In the genomic region with DNA sequence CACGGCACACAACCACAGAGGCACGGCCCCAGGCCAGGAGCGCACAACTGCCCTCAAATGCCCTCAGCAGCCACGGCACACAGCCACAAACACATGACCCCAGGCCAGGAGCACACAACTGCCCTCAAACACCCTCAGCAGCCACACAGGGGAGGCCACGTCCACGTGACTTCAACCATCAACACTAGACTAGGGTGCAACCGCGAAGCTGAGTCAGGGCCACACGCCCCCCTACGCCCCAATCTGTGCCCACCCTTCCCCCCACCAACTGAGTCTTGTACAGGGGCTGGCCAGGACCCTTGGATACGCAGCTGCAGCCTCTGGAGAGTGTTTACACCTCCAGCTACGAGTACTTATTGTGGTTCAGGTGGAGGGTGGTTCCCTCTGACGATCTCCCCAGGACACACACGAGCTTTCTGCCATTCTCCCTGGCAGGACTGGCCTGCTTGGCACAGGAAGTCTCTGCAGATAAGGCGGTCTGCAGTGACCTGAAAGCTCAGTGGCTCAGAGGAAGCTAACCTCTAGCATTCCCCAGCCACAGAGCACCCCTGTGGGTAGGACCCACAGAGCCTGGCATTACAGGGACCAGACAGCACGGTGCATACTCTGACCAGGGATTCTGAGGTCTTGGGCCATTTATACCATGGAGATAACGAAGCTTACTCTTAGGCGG, we compare ENCODE assay signal across 14 cellular contexts. TPM values are rescaled to one million over a fixed set of nuclear protein-coding genes. Genes with fewer than 3 reads are reported as not detected.
DNase-seq lines count a peak whose midpoint lies in the region; ATAC-seq and TF ChIP-seq lines count a peak whose summit lies in the region.
"Had no signal": no experiment of that assay in that cellular context is flagged by ENCODE, and none has a peak within 500 bp of the region (broad histone marks: within the 10 kb centered on the region; RNA-seq: fewer than 3 reads in every experiment).

No MANE protein-coding gene starts in this region.

- H3K4me1 ChIP-seq in GM23338 (ENCODE audit: insufficient read depth) (peaks cover 11% of the 10 kb centered on the region), mesenchymal stem cell (ENCODE audit: control insufficient read depth, insufficient read depth, low read depth, low read length) (peaks cover 44% of the 10 kb centered on the region), HAP-1 (peaks cover 8% of the 10 kb centered on the region)

- no peak overlapping the region; the same call in 2 of the 3 replicates for H3K4me3 Mint-ChIP-seq in GM23338
- no peak overlapping the region for H3K4me3 Mint-ChIP-seq in chondrocyte (ENCODE audit: unreplicated experiment)
- H3K4me3 Mint-ChIP-seq: stimulated activated memory B cell treated with anti-CD40 and anti-IgM and Interleukin-4, amounts not matched to agents 10 μg/mL and 1 μg/mL and 100 μg/mL, for 72 hours had no signal

- H3K36me3 Mint-ChIP-seq in GM23338 (ENCODE audit: low read depth) = peaks cover 7% of the 10 kb centered on the region
- no peaks in the 10 kb centered on the region for H3K36me3 Mint-ChIP-seq in chondrocyte (ENCODE audit: low read depth)
- H3K36me3 Mint-ChIP-seq: stimulated activated memory B cell treated with anti-CD40 and anti-IgM and Interleukin-4, amounts not matched to agents 10 μg/mL and 1 μg/mL and 100 μg/mL, for 72 hours had no signal

- no peak for ATAC-seq in GM23338
- no peak for ATAC-seq in GM19328 (IDR thresholded peaks at IDR 0.05; ENCODE audit: unreplicated experiment)
- ATAC-seq: stimulated activated memory B cell treated with anti-CD40 and anti-IgM and Interleukin-4, amounts not matched to agents 10 μg/mL and 1 μg/mL and 100 μg/mL, for 72 hours had no signal

- no peak overlapping the region for H3K9ac ChIP-seq in mesenchymal stem cell (ENCODE audit: low read length)

- H3K36me3 ChIP-seq in GM23338 (ENCODE audit: insufficient read depth) (no peaks in the 10 kb centered on the region), mesenchymal stem cell (ENCODE audit: control insufficient read depth in 1 of 2, insufficient read depth in 2 of 2, low read depth in 1 of 2, low read length in 2 of 2) (peaks cover 0 to 4% of the 10 kb centered on the region in 2 experiments), HAP-1 (replicated peaks) (no peaks in the 10 kb centered on the region)

- peak overlapping the region in 1 of 2 experiments; percentile 25 for H3K4ac ChIP-seq in mesenchymal stem cell (ENCODE audit: low read depth in 1 of 2, low read length in 2 of 2)

- H2BK15ac ChIP-seq in mesenchymal stem cell (ENCODE audit: low read depth, poor library complexity, severe bottlenecking) = no peak overlapping the region

- H3K18ac ChIP-seq in mesenchymal stem cell (ENCODE audit: low read depth in 1 of 2, low read length in 2 of 2) = peak overlapping the region in 1 of 2 experiments; percentile 58

- peak overlapping the region in 1 of 2 experiments; percentile 33 for H2BK12ac ChIP-seq in mesenchymal stem cell (ENCODE audit: low read length in 2 of 2)

- TF ChIP-seq CTCF in 22Rv1 (IDR thresholded peaks at IDR 0.05) (no peak), GM23338 (conservative IDR thresholded peaks at IDR 0.05; ENCODE audit: low read depth in 2 of 2) (no peak), chondrocyte (IDR thresholded peaks at IDR 0.05) (no peak)

- peaks cover 3% of the 10 kb centered on the region; the same call in 1 of the 2 replicates for H4K20me1 ChIP-seq in GM23338 (replicated peaks; ENCODE audit: insufficient read depth)

- H3F3A ChIP-seq in GM23338 (replicated peaks; ENCODE audit: low read depth) = peaks cover 6% of the 10 kb centered on the region; the same call in 1 of the 2 replicates

- no peak overlapping the region for H2AK5ac ChIP-seq in mesenchymal stem cell (ENCODE audit: low read length, severe bottlenecking)

- H3K4me2 ChIP-seq in GM23338 = no peak overlapping the region
- H3K4me2 ChIP-seq in mesenchymal stem cell (ENCODE audit: low read length, poor library complexity, severe bottlenecking) = no peak overlapping the region

- H2AFZ ChIP-seq in GM23338 (no peak overlapping the region), mesenchymal stem cell (ENCODE audit: low read depth, low read length) (no peak overlapping the region)

- no peak overlapping the region for H2BK5ac ChIP-seq in mesenchymal stem cell (ENCODE audit: low read depth, low read length, poor library complexity, severe bottlenecking)

- H4K91ac ChIP-seq in mesenchymal stem cell (ENCODE audit: low read length) = peak overlapping the region; percentile 1

- H3K27me3 ChIP-seq in GM23338 (ENCODE audit: insufficient read depth) (no peaks in the 10 kb centered on the region), mesenchymal stem cell (ENCODE audit: control insufficient read depth in 1 of 2, insufficient read depth in 1 of 2, low read length in 2 of 2) (no peaks in the 10 kb centered on the region), HAP-1 (ENCODE audit: low read depth) (no peaks in the 10 kb centered on the region)

- DNase-seq in GM23338 (ENCODE audit: low spot score) (no peak), chondrocyte (ENCODE audit: low spot score) (peak; percentile 78), mesenchymal stem cell (no peak), NCI-H2227 (lab: John Stamatoyannopoulos, UW; ENCODE audit: unreplicated experiment) (no peak), HAP-1 (ENCODE audit: low spot score in 2 of 2) (no peak), NCI-H2081 treated with DMSO at 0.1 percent for 48 hours (lab: John Stamatoyannopoulos, UW) (no peak)
- DNase-seq: activated naive CD4-positive, alpha-beta T cell; cerebellar nuclear complex; EL; NCI-H2227 treated with DMSO at 0.1 percent for 48 hours; stimulated activated CD4-positive, alpha-beta T cell treated with anti-CD3 and anti-CD28 coated beads, Interleukin-1b, Interleukin-23, amount 100 ng/mL, for 48 hours had no signal

- peak overlapping the region in 1 of 2 experiments; percentile 19 for H3K14ac ChIP-seq in mesenchymal stem cell (ENCODE audit: low read length in 2 of 2)

- H3K27me3 Mint-ChIP-seq in GM23338 (ENCODE audit: insufficient read depth, low read depth, poor library complexity) = peaks cover 3% of the 10 kb centered on the region
- H3K27me3 Mint-ChIP-seq in chondrocyte (ENCODE audit: low read depth) = no peaks in the 10 kb centered on the region
- H3K27me3 Mint-ChIP-seq: stimulated activated memory B cell treated with anti-CD40 and anti-IgM and Interleukin-4, amounts not matched to agents 10 μg/mL and 1 μg/mL and 100 μg/mL, for 72 hours had no signal

- H3K79me2 ChIP-seq in GM23338 (replicated peaks; ENCODE audit: insufficient read depth) = peaks cover 27% of the 10 kb centered on the region

- WGBS in mesenchymal stem cell = 88% methylated on average over 18 of the region's 18 CpGs

- H3K4me3 ChIP-seq in GM23338 (no peak overlapping the region), mesenchymal stem cell (ENCODE audit: insufficient read depth in 1 of 2, low read depth in 1 of 2, low read length in 2 of 2) (no peak overlapping the region), HAP-1 (no peak overlapping the region)

- peak overlapping the region; percentile 92; the same call in 1 of the 2 replicates for H3K27ac ChIP-seq in 22Rv1
- H3K27ac ChIP-seq in GM23338 (ENCODE audit: low read depth) = no peak overlapping the region
- no peak overlapping the region for H3K27ac ChIP-seq in mesenchymal stem cell (ENCODE audit: low read length, poor library complexity, severe bottlenecking)

- peaks cover 19% of the 10 kb centered on the region for H3K79me1 ChIP-seq in mesenchymal stem cell (replicated peaks; ENCODE audit: low read length, poor library complexity, severe bottlenecking)

- no peak overlapping the region for H2BK120ac ChIP-seq in mesenchymal stem cell (ENCODE audit: low read depth, low read length)

- H3K4me1 Mint-ChIP-seq in GM23338 (peaks cover 37% of the 10 kb centered on the region), chondrocyte (ENCODE audit: low read depth) (peaks cover 33% of the 10 kb centered on the region)

- H3K9me3 ChIP-seq in mesenchymal stem cell (ENCODE audit: control insufficient read depth, low read length) (no peaks in the 10 kb centered on the region), HAP-1 (no peaks in the 10 kb centered on the region)

- in situ Hi-C loops in HAP-1 (cut with MboI; ENCODE audit: low sequenced_read_pairs) = no loop called here

- H3K9me2 ChIP-seq in GM23338 (ENCODE audit: insufficient read depth) = no peaks in the 10 kb centered on the region

- no peak overlapping the region for H4K8ac ChIP-seq in mesenchymal stem cell (ENCODE audit: low read length)

- H3K23ac ChIP-seq in mesenchymal stem cell (ENCODE audit: low read length in 2 of 2) = no peak overlapping the region

- H3K27ac Mint-ChIP-seq in GM23338 (peak overlapping the region; percentile 50), chondrocyte (ENCODE audit: unreplicated experiment) (no peak overlapping the region)
- H3K27ac Mint-ChIP-seq: stimulated activated memory B cell treated with anti-CD40 and anti-IgM and Interleukin-4, amounts not matched to agents 10 μg/mL and 1 μg/mL and 100 μg/mL, for 72 hours had no signal

- H3K9me3 Mint-ChIP-seq in GM23338 (peaks cover 9% of the 10 kb centered on the region), chondrocyte (ENCODE audit: low read depth) (no peaks in the 10 kb centered on the region)
- H3K9me3 Mint-ChIP-seq: stimulated activated memory B cell treated with anti-CD40 and anti-IgM and Interleukin-4, amounts not matched to agents 10 μg/mL and 1 μg/mL and 100 μg/mL, for 72 hours had no signal

TF ChIP-seq in GM23338, 12 proteins besides CTCF, POLR2A, EP300 and RAD21 (continues in another document):
- TF ChIP-seq JUNB (IDR thresholded peaks at IDR 0.05; ENCODE audit: unreplicated experiment) (no peak), ZNF114 (CRISPR knock-in tag; IDR thresholded peaks at IDR 0.05) (no peak)

RNA-seq across cellular contexts. Expression of gene GPR146, which starts 2.0 kb away (rescaled TPM):
- 0.16 and 0.28 TPM in 2 replicates for total RNA-seq in GM23338 (2014; rRNA removed; shearing (Covaris generic))
- 0.37 TPM in 1 of 2 replicates, not detected in the other for polyA plus RNA-seq in GM23338 (2016; fragmentation: Nextera tagmentation; extraction: Ambion mirVana)
- total RNA-seq in chondrocyte = 1.4 to 4.4 TPM (median 3.8 TPM) in 3 replicates
- 0.36 TPM for polyA plus RNA-seq in mesenchymal stem cell (2013, experiment 1 of 2)
- polyA plus RNA-seq in mesenchymal stem cell (2013, experiment 2 of 2) = 0.40 TPM

RNA-seq across cellular contexts. Expression of gene GPER1, which starts 45.6 kb away (rescaled TPM):
- total RNA-seq in GM23338 (2014; rRNA removed; shearing (Covaris generic)) = 2.8 TPM in 1 of 2 replicates, not detected in the other
- polyA plus RNA-seq in GM23338 (2016; fragmentation: Nextera tagmentation; extraction: Ambion mirVana) = 0.42 and 0.89 TPM in 2 replicates
- 5.7 to 9.9 TPM (median 9.5 TPM) in 3 replicates for total RNA-seq in chondrocyte
- 3.9 TPM for polyA plus RNA-seq in mesenchymal stem cell (2013, experiment 1 of 2)
- 4.0 TPM for polyA plus RNA-seq in mesenchymal stem cell (2013, experiment 2 of 2)

RNA-seq across cellular contexts. Expression of gene CYP2W1, which starts 59.3 kb away (rescaled TPM):
- not detected in 2 replicates for total RNA-seq in GM23338 (2014; rRNA removed; shearing (Covaris generic))
- not detected in 2 replicates for polyA plus RNA-seq in GM23338 (2016; fragmentation: Nextera tagmentation; extraction: Ambion mirVana)
- not detected in 3 replicates for total RNA-seq in chondrocyte
- polyA plus RNA-seq in mesenchymal stem cell (2013, experiment 1 of 2) = not detected
- polyA plus RNA-seq in mesenchymal stem cell (2013, experiment 2 of 2) = not detected
